ENCODE assay signal across 11 cellular contexts in genomic region chr16:27754788-27755690, GRCh38.
"Had no signal": no experiment of that assay in that cellular context is flagged by ENCODE, and none has a peak within 500 bp of the region (broad histone marks: within the 10 kb centered on the region; RNA-seq: fewer than 3 reads in every experiment).

No MANE protein-coding gene starts in this region.

- DNase-seq: activated CD4-positive, alpha-beta T cell treated with anti-CD3 and anti-CD28 coated beads, Interleukin-2, amount 50 U/mL, for 4 hours; activated CD4-positive, CD25-positive, alpha-beta regulatory T cell; body of pancreas; caudate nucleus; hypothalamus; left ventricle myocardium inferior; nephron progenitor cell; stimulated activated CD4-positive, alpha-beta T cell treated with anti-CD3 and anti-CD28 coated beads, Interleukin-12 subunit alpha, Interleukin-12 subunit beta, amount 100 ng/mL, for 4 hours; stimulated activated CD4-positive, alpha-beta T cell treated with anti-CD3 and anti-CD28 coated beads, Interleukin-2, amount 100 ng/mL, for 24 hours had no signal

- H3K27ac ChIP-seq: body of pancreas, esophagus muscularis mucosa, left ventricle myocardium inferior had no signal

- ATAC-seq: body of pancreas had no signal

- H3K27me3 ChIP-seq: body of pancreas, esophagus muscularis mucosa had no signal

- H3K4me1 ChIP-seq: body of pancreas, esophagus muscularis mucosa, left ventricle myocardium inferior had no signal

- FAIRE-seq: colon had no signal

- H3K9me3 ChIP-seq: body of pancreas, esophagus muscularis mucosa, left ventricle myocardium inferior had no signal

- H3K4me3 ChIP-seq: body of pancreas, esophagus muscularis mucosa, left ventricle myocardium inferior had no signal
